11 cellular contexts compared by ENCODE assay signal in genomic region chr2:101380376-101380775, GRCh38. TPM values are rescaled to one million over a fixed set of nuclear protein-coding genes. Genes with fewer than 3 reads are reported as not detected.
DNase-seq lines count a peak whose midpoint lies in the region; ATAC-seq, FAIRE-seq and TF ChIP-seq lines count a peak whose summit lies in the region.
"Had no signal": no experiment of that assay in that cellular context is flagged by ENCODE, and none has a peak within 500 bp of the region (broad histone marks: within the 10 kb centered on the region; RNA-seq: fewer than 3 reads in every experiment).

No MANE protein-coding gene starts in this region.

- CTCF ChIA-PET in RWPE1 (lab: Yijun Ruan, JAX) = no interaction called here

- TF ChIP-seq POLR2A in prostate gland (IDR thresholded peaks at IDR 0.05) = no peak
- no peak for TF ChIP-seq POLR2A in GM12892 (IDR thresholded peaks at IDR 0.05; ENCODE audit: low read depth, low read length)

- H3K27ac ChIP-seq in RWPE1 (peak overlapping the region; percentile 83), prostate gland (no peak overlapping the region)

- no peak for FAIRE-seq in GM12892 (lab: Jason Lieb, UNC)

- ATAC-seq in HG03025 (IDR thresholded peaks at IDR 0.05; ENCODE audit: low FRiP score, unreplicated experiment) = no peak

- H3K4me1 ChIP-seq in prostate gland (replicated peaks) = no peaks in the 10 kb centered on the region

- DNase-seq in GOT3 (lab: John Stamatoyannopoulos, UW) = peak; percentile 44
- DNase-seq in RWPE1 (ENCODE audit: low spot score) = peak; percentile 96
- DNase-seq in fibroblast of the aortic adventitia (ENCODE audit: low read depth) = peak; percentile 67
- DNase-seq in prostate gland (ENCODE audit: low spot score) = peak; percentile 25
- no peak for DNase-seq in glutamatergic neuron
- no peak for DNase-seq in NOMO-1 treated with dmso at 0.1 percent for 144 hours (lab: John Stamatoyannopoulos, UW; ENCODE audit: unreplicated experiment)
- DNase-seq in GM12892 (ENCODE audit: insufficient read length) = no peak
- DNase-seq: NCI-H524 had no signal

- no peak overlapping the region for H3K4me3 Mint-ChIP-seq in glutamatergic neuron (ENCODE audit: unreplicated experiment)

- H3K27ac Mint-ChIP-seq in glutamatergic neuron (ENCODE audit: unreplicated experiment) = no peak overlapping the region
- H3K27ac Mint-ChIP-seq: progenitor cell of endocrine pancreas had no signal

- H3K36me3 Mint-ChIP-seq in glutamatergic neuron (ENCODE audit: unreplicated experiment) = no peaks in the 10 kb centered on the region

- H3K9me3 ChIP-seq in prostate gland = no peaks in the 10 kb centered on the region

- intact Hi-C loops in prostate gland (cut with DNase I) = no loop called here

- no peaks in the 10 kb centered on the region for H3K27me3 ChIP-seq in prostate gland (replicated peaks; ENCODE audit: insufficient read depth)

- no peaks in the 10 kb centered on the region for H3K36me3 ChIP-seq in prostate gland

- no peak for TF ChIP-seq CTCF in RWPE1 (conservative IDR thresholded peaks at IDR 0.05; ENCODE audit: low read depth)
- TF ChIP-seq CTCF in fibroblast of the aortic adventitia (IDR thresholded peaks at IDR 0.05; ENCODE audit: insufficient read depth, low read length) = no peak
- TF ChIP-seq CTCF in prostate gland (IDR thresholded peaks at IDR 0.05) = no peak
- TF ChIP-seq CTCF in glutamatergic neuron (IDR thresholded peaks at IDR 0.05; ENCODE audit: partially characterized antibody, unreplicated experiment) = no peak

- H3K27me3 Mint-ChIP-seq in glutamatergic neuron (ENCODE audit: unreplicated experiment) = peaks cover 6% of the 10 kb centered on the region

- no peaks in the 10 kb centered on the region for H3K4me1 Mint-ChIP-seq in glutamatergic neuron (ENCODE audit: low read depth, unreplicated experiment)

- no peak overlapping the region for H3K4me3 ChIP-seq in fibroblast of the aortic adventitia (ENCODE audit: low read depth, low read length)
- no peak overlapping the region for H3K4me3 ChIP-seq in prostate gland

- peaks cover 2% of the 10 kb centered on the region for H3K9me3 Mint-ChIP-seq in glutamatergic neuron (ENCODE audit: unreplicated experiment)

- POLR2A ChIA-PET in RWPE1 (lab: Yijun Ruan, JAX; ENCODE audit: low non-redundant PET) = no interaction called here

- WGBS in prostate gland = 33% methylated on average over 11 of the region's 11 CpGs

RNA-seq across cellular contexts. Expression of gene CREG2, which starts 6.9 kb away (rescaled TPM):
- total RNA-seq in fibroblast of the aortic adventitia (ENCODE audit: low replicate concordance) (0.25 and 1.5 TPM in 2 replicates), prostate gland (not detected), glutamatergic neuron (ENCODE audit: unreplicated experiment) (1.3 TPM)
- not detected for polyA plus RNA-seq in GM12892 (2012; ENCODE audit: missing spikeins)
- polyA plus RNA-seq: liver had no signal

Comparison
In these comparisons a context has a peak if more than half of its experiments do, and no peak if none do; other contexts are left out.
1. DNase-seq: peak in GOT3 (single experiment), RWPE1 (single experiment), fibroblast of the aortic adventitia (single experiment) and prostate gland (single experiment); none in glutamatergic neuron (single experiment), NOMO-1 treated with dmso at 0.1 percent for 144 hours (single experiment) and GM12892 (single experiment).